In genomic region chr6:122401104-122401503, GRCh38 we compare ENCODE assay signal across 2 cellular contexts.
TF ChIP-seq lines count a peak whose summit lies in the region.

No MANE protein-coding gene starts in this region.

TF ChIP-seq in IMR-90, 13 proteins besides CTCF, POLR2A, EP300 and RAD21:
- no peak for TF ChIP-seq CHD1 (IDR thresholded peaks at IDR 0.05; ENCODE audit: low read depth, low read length)
- TF ChIP-seq NFE2L2 (IDR thresholded peaks at IDR 0.05; ENCODE audit: low read depth, low read length) = no peak
- no peak for TF ChIP-seq FOS (IDR thresholded peaks at IDR 0.05; ENCODE audit: low read depth, low read length)
- no peak for TF ChIP-seq BHLHE40 (IDR thresholded peaks at IDR 0.05; ENCODE audit: low read depth, low read length)
- no peak for TF ChIP-seq MAZ (IDR thresholded peaks at IDR 0.05; ENCODE audit: borderline replicate concordance, low read depth, low read length)
- no peak for TF ChIP-seq RCOR1 (IDR thresholded peaks at IDR 0.05; ENCODE audit: insufficient replicate concordance, low read length)
- no peak for TF ChIP-seq SMC3 (IDR thresholded peaks at IDR 0.05; ENCODE audit: low read depth, low read length)
- TF ChIP-seq MAFK (IDR thresholded peaks at IDR 0.05; ENCODE audit: low read depth, low read length) = no peak
- TF ChIP-seq MXI1 (IDR thresholded peaks at IDR 0.05; ENCODE audit: borderline replicate concordance, low read depth, low read length) = no peak

TF ChIP-seq in GM12878, 131 proteins besides CTCF, POLR2A, EP300 and RAD21:
- TF ChIP-seq ZBTB33 (IDR thresholded peaks at IDR 0.05) = no peak
- TF ChIP-seq MEF2A (IDR thresholded peaks at IDR 0.05; ENCODE audit: insufficient read depth, low read depth, low read length) = no peak
- TF ChIP-seq E2F4 (IDR thresholded peaks at IDR 0.05; ENCODE audit: low read depth, low read length) = no peak
- TF ChIP-seq ZNF274 (IDR thresholded peaks at IDR 0.05; ENCODE audit: insufficient read depth, insufficient read length) = no peak
- TF ChIP-seq NR2C2 (IDR thresholded peaks at IDR 0.05; ENCODE audit: borderline replicate concordance, control insufficient read depth, insufficient read length, low read depth) = no peak
- no peak for TF ChIP-seq DPF2 (IDR thresholded peaks at IDR 0.05)
- no peak for TF ChIP-seq MTA3 (IDR thresholded peaks at IDR 0.05; ENCODE audit: borderline replicate concordance, low read length)
- no peak for TF ChIP-seq YY1 (IDR thresholded peaks at IDR 0.05; ENCODE audit: low read depth, low read length)
- TF ChIP-seq REST (IDR thresholded peaks at IDR 0.05; ENCODE audit: low read depth, low read length) = no peak
